ENCODE assay signal across 8 cellular contexts in the genomic region with DNA sequence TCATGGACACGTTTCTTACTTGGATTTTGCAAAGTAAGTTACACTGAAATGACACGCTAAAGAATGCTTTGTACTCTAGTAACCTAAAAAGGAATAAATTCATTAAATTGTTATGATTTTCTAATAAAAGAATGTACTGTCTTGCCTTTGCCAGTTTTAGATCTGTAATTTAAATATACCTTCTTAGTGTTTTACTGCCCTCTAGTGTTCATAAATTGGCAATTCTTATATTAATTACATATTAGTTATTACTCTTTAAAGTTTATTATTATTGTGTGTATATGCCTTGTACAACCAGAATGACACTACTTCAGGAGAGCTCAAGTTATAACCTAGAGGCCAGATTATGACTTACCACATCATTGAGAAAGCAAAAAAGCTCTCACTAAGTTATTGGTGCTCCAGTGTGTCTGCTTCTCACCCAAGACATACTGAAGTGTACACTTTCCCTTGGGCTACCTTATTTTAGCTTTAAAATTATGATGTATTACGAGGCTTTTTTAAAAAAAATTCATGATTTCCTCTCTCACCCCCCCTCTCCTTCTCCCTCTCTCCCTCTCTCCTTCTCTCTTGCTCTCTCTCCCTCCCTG.
DNase-seq lines count a peak whose midpoint lies in the region; ATAC-seq and TF ChIP-seq lines count a peak whose summit lies in the region.

No MANE protein-coding gene starts in this region.

- H3K27me3 Mint-ChIP-seq in progenitor cell of endocrine pancreas = no peaks in the 10 kb centered on the region
- H3K27me3 Mint-ChIP-seq in T-helper 2 cell treated with Interferon-gamma antibody and Interleukin-4, amounts not matched to agents 5 μg/mL and 100 μg/mL, for 36 hours (ENCODE audit: low read depth) = no peaks in the 10 kb centered on the region

- DNase-seq in DMS79 treated with DMSO at 0.1 percent for 48 hours (lab: John Stamatoyannopoulos, UW) (peak; percentile 75), HT-29 (ENCODE audit: low spot score) (peak; percentile 53), Peyer's patch (no peak), progenitor cell of endocrine pancreas (ENCODE audit: low spot score, unreplicated experiment) (no peak), mucosa of descending colon (no peak)
- DNase-seq in T-helper 2 cell treated with Interferon-gamma antibody and Interleukin-4, amounts not matched to agents 5 μg/mL and 100 μg/mL, for 36 hours (ENCODE audit: low spot score) = no peak

- TF ChIP-seq POLR2A in Peyer's patch (IDR thresholded peaks at IDR 0.05) = no peak

- H3K4me3 Mint-ChIP-seq in progenitor cell of endocrine pancreas (ENCODE audit: low read depth) = no peak overlapping the region
- H3K4me3 Mint-ChIP-seq in T-helper 2 cell treated with Interferon-gamma antibody and Interleukin-4, amounts not matched to agents 5 μg/mL and 100 μg/mL, for 36 hours = no peak overlapping the region

- peak; percentile 28 for ATAC-seq in esophagus mucosa
- ATAC-seq in GM18511 (IDR thresholded peaks at IDR 0.05; ENCODE audit: unreplicated experiment) = no peak
- ATAC-seq in mucosa of descending colon = no peak

- no peak overlapping the region for H3K4me3 ChIP-seq in Peyer's patch
- no peak overlapping the region for H3K4me3 ChIP-seq in mucosa of descending colon

- no peak overlapping the region for H3K27ac Mint-ChIP-seq in progenitor cell of endocrine pancreas
- no peak overlapping the region for H3K27ac Mint-ChIP-seq in T-helper 2 cell treated with Interferon-gamma antibody and Interleukin-4, amounts not matched to agents 5 μg/mL and 100 μg/mL, for 36 hours

- H3K36me3 Mint-ChIP-seq in progenitor cell of endocrine pancreas (ENCODE audit: insufficient read depth) = no peaks in the 10 kb centered on the region
- H3K36me3 Mint-ChIP-seq in T-helper 2 cell treated with Interferon-gamma antibody and Interleukin-4, amounts not matched to agents 5 μg/mL and 100 μg/mL, for 36 hours (ENCODE audit: low read depth) = no peaks in the 10 kb centered on the region

- H3K9me3 Mint-ChIP-seq in progenitor cell of endocrine pancreas (ENCODE audit: low read depth) = no peaks in the 10 kb centered on the region
- H3K9me3 Mint-ChIP-seq in T-helper 2 cell treated with Interferon-gamma antibody and Interleukin-4, amounts not matched to agents 5 μg/mL and 100 μg/mL, for 36 hours = no peaks in the 10 kb centered on the region

- no peaks in the 10 kb centered on the region for H3K9me3 ChIP-seq in Peyer's patch
- no peaks in the 10 kb centered on the region for H3K9me3 ChIP-seq in mucosa of descending colon

- TF ChIP-seq CTCF in Peyer's patch (IDR thresholded peaks at IDR 0.05) = peak; percentile 30 to 74 (median 50)
- TF ChIP-seq CTCF in progenitor cell of endocrine pancreas (IDR thresholded peaks at IDR 0.05; ENCODE audit: unreplicated experiment) = peak; percentile 66
- TF ChIP-seq CTCF in mucosa of descending colon (IDR thresholded peaks at IDR 0.05) = no peak

- H3K4me1 ChIP-seq in Peyer's patch (no peaks in the 10 kb centered on the region), mucosa of descending colon (ENCODE audit: low read depth) (no peaks in the 10 kb centered on the region)

- no peaks in the 10 kb centered on the region for H3K27me3 ChIP-seq in Peyer's patch

- H3K36me3 ChIP-seq in Peyer's patch = no peaks in the 10 kb centered on the region
- H3K36me3 ChIP-seq in mucosa of descending colon (ENCODE audit: low read depth) = no peaks in the 10 kb centered on the region

- intact Hi-C loops in mucosa of descending colon (cut with DNase I, micrococcal nuclease) = loop anchor here in 1 of 2 donors (5.0 kb wide), 1 partner anchor 252 kb away; no protein-coding TSS in a partner anchor

- no peak overlapping the region for H3K27ac ChIP-seq in Peyer's patch

- H3K4me1 Mint-ChIP-seq in progenitor cell of endocrine pancreas (ENCODE audit: low read depth) = peaks cover 5% of the 10 kb centered on the region
- H3K4me1 Mint-ChIP-seq in T-helper 2 cell treated with Interferon-gamma antibody and Interleukin-4, amounts not matched to agents 5 μg/mL and 100 μg/mL, for 36 hours (ENCODE audit: low read depth) = peaks cover 9% of the 10 kb centered on the region

Comparison
In these comparisons a context has a peak if more than half of its experiments do, and no peak if none do; other contexts are left out.
1. DNase-seq: peak in DMS79 treated with DMSO at 0.1 percent for 48 hours (single experiment) and HT-29 (single experiment); none in Peyer's patch (0 of 3), progenitor cell of endocrine pancreas (single experiment), T-helper 2 cell treated with Interferon-gamma antibody and Interleukin-4, amounts not matched to agents 5 μg/mL and 100 μg/mL, for 36 hours (single experiment) and mucosa of descending colon (0 of 3).